8 cellular contexts compared by ENCODE assay signal in the genomic region with DNA sequence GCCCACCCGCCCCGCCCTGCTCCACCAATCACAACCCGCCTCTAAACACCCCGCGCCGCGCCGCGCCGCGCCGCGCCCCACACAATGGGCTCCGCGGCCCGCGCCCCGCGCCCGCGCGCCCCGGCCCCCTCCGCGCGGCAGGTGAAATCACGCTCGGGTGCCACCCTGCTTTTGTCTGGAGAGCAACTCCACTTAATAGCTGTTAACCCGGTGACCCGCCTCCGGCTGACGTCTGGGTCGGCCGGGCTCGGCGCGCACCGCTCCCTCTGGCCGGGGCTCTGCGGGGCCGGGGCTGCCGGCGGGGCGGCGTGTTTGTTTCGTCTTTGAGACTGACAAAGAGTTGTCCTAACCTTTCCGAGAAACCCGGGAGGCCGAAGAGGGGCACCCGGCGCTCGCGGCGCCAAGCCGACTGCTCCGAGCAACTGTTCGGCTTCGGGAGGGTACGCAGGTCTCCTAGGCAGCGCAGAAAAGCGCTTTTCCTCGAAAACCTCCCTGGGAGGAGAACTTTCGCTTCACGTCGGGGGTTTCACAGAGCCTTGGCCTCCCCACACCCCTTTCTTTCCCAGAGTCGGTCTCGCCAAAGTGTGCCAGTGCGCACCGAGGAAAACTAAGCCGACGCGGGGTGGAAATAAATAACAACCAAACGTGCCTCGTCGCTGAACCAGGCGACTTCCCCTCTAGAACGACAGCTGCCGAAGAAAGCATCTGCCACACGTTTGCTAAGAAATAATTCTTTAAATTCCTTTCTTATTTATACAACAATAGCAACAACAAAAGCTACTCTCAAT.
DNase-seq lines count a peak whose midpoint lies in the region; FAIRE-seq and TF ChIP-seq lines count a peak whose summit lies in the region.

No MANE protein-coding gene starts in this region.

- dilution Hi-C loops in mammary epithelial cell (cut with HindIII; ENCODE audit: low sequenced_read_pairs) = loop anchor here (5.0 kb wide), 2 partner anchors 83 to 517 kb away; partner anchors contain the start of gene FOXP1
- dilution Hi-C loops in keratinocyte (cut with MboI; ENCODE audit: extremely low pct_ligation_motif_present, low sequenced_read_pairs) = no loop called here

- H3K4me3 ChIP-seq in mammary epithelial cell (replicated peaks in 1 of 3; ENCODE audit: insufficient read depth in 1 of 3, low read depth in 2 of 3, low read length in 3 of 3) (peak overlapping the region; percentile 63 to 83 (median 70)), keratinocyte (ENCODE audit: control insufficient read depth in 2 of 3, extremely low read depth in 1 of 3, insufficient read depth in 2 of 3, low read depth in 1 of 3, low read length in 3 of 3) (peak overlapping the region; percentile 61 to 80 (median 72)), spleen (peak overlapping the region; percentile 60 to 79 (median 65))

- no TSS peak for BruUV-seq in mammary epithelial cell (replicated peaks; lab: Mats Ljungman, UMichigan)

- intact Hi-C loops in mammary epithelial cell (cut with micrococcal nuclease) = loop anchor here (1.0 to 5.0 kb wide), 5 partner anchors 182 to 447 kb away; no protein-coding TSS in a partner anchor
- intact Hi-C loops in spleen (cut with DNase I; ENCODE audit: low total_unique reads) = loop anchor here (5.0 kb wide), 1 partner anchor 58 kb away; no protein-coding TSS in a partner anchor

- H2AFZ ChIP-seq in mammary epithelial cell (ENCODE audit: low read depth, low read length) (peak overlapping the region; percentile 77), keratinocyte (ENCODE audit: control insufficient read depth, low read length) (peak overlapping the region; percentile 84)

- no peaks in the 10 kb centered on the region for H3K36me3 ChIP-seq in mammary epithelial cell (ENCODE audit: insufficient read depth, low read length)
- no peaks in the 10 kb centered on the region for H3K36me3 ChIP-seq in keratinocyte (ENCODE audit: control insufficient read depth in 2 of 2, extremely low read depth in 1 of 2, insufficient read depth in 2 of 2, low read length in 2 of 2)
- no peaks in the 10 kb centered on the region for H3K36me3 ChIP-seq in spleen

- H3K79me2 ChIP-seq in mammary epithelial cell (ENCODE audit: insufficient read depth, low read length) (peaks cover 67% of the 10 kb centered on the region), keratinocyte (ENCODE audit: control insufficient read depth, insufficient read depth, low read length) (peaks cover 44% of the 10 kb centered on the region)

- peak overlapping the region; percentile 94 for H3K27ac ChIP-seq in mammary epithelial cell (ENCODE audit: insufficient read depth, low read depth, low read length)
- peak overlapping the region; percentile 94 for H3K27ac ChIP-seq in keratinocyte (ENCODE audit: control insufficient read depth, insufficient read depth, low read length)
- peak overlapping the region; percentile 85 to 95 (median 94) for H3K27ac ChIP-seq in spleen

- H3K4me2 ChIP-seq in mammary epithelial cell (ENCODE audit: insufficient read depth, low read depth, low read length) (peak overlapping the region; percentile 78), keratinocyte (ENCODE audit: control insufficient read depth, extremely low read depth, insufficient read depth, low read depth, low read length) (peak overlapping the region; percentile 87)

- in situ Hi-C loops in KBM-7 (cut with MboI; ENCODE audit: low pct_unique_long_range_greater_than_20kb, low sequenced_read_pairs) = no loop called here
- in situ Hi-C loops in mammary epithelial cell (cut with MboI; ENCODE audit: low sequenced_read_pairs in 2 of 2) = loop anchor here (10.0 to 25.0 kb wide), 3 partner anchors 350 to 522 kb away; partner anchors contain the start of gene FOXP1 (in 2 of the 2)

- peak overlapping the region; percentile 96 for H3K9ac ChIP-seq in mammary epithelial cell (ENCODE audit: insufficient read depth, low read length)
- peak overlapping the region; percentile 93 for H3K9ac ChIP-seq in keratinocyte (ENCODE audit: control insufficient read depth, extremely low read depth, insufficient read depth, low read length)

- no peak for TF ChIP-seq CTCF in mammary epithelial cell (conservative IDR thresholded peaks at IDR 0.05 in 1 of 2, IDR thresholded peaks at IDR 0.05 in 1 of 2; ENCODE audit: extremely low read depth in 1 of 2, insufficient read depth in 1 of 2, low read depth in 1 of 2, low read length in 2 of 2)
- TF ChIP-seq CTCF in keratinocyte (optimal IDR thresholded peaks at IDR 0.05 in 1 of 3, IDR thresholded peaks at IDR 0.05 in 1 of 3, conservative IDR thresholded peaks at IDR 0.05 in 1 of 3; ENCODE audit: extremely low read depth in 1 of 3, insufficient read depth in 2 of 3, low read length in 3 of 3) = no peak
- TF ChIP-seq CTCF in spleen (IDR thresholded peaks at IDR 0.05 in 8 of 11, conservative IDR thresholded peaks at IDR 0.05 in 3 of 11) = no peak

- no peak for FAIRE-seq in keratinocyte (lab: Jason Lieb, UNC)

- CTCF ChIA-PET in mammary epithelial cell (lab: Charles Lee; ENCODE audit: low non-redundant PET) = no interaction called here

- H3K9me1 ChIP-seq in keratinocyte (ENCODE audit: control insufficient read depth, extremely low read depth, insufficient read depth, low read length) = no peaks in the 10 kb centered on the region

- peak; percentile 55 for DNase-seq in NCI-H2171 treated with DMSO at 0.1 percent for 48 hours (lab: John Stamatoyannopoulos, UW)
- DNase-seq in NCI-H2171 (lab: John Stamatoyannopoulos, UW) = no peak
- peak; percentile 61 for DNase-seq in KBM-7
- DNase-seq in UCSD-AML1 (lab: John Stamatoyannopoulos, UW; ENCODE audit: unreplicated experiment) = peak; percentile 68
- DNase-seq in mammary epithelial cell = peak; percentile 48
- no peak for DNase-seq in keratinocyte (ENCODE audit: low read depth, low spot score)
- peak; percentile 92 for DNase-seq in spleen
- no peak for DNase-seq in NCI-H128 (lab: John Stamatoyannopoulos, UW; ENCODE audit: unreplicated experiment)

- H4K20me1 ChIP-seq in mammary epithelial cell (ENCODE audit: insufficient read depth, low read length) (no peaks in the 10 kb centered on the region), keratinocyte (ENCODE audit: control insufficient read depth, extremely low read depth, insufficient read depth, low read length) (no peaks in the 10 kb centered on the region)

- 2% methylated on average over 20 of the region's 79 CpGs for WGBS in mammary epithelial cell (ENCODE audit: low coverage, missing lambda C conversion rate)
- WGBS in spleen, 5 donors = 0 to 1% (median 1%) methylated on average over 27 to 79 of the region's 79 CpGs

- no peak for TF ChIP-seq POLR2A in spleen (IDR thresholded peaks at IDR 0.05)

- H3K27me3 ChIP-seq in mammary epithelial cell (ENCODE audit: insufficient read depth, low read length) (no peaks in the 10 kb centered on the region), keratinocyte (ENCODE audit: control insufficient read depth, extremely low read depth, insufficient read depth, low read length) (no peaks in the 10 kb centered on the region), spleen (replicated peaks in 1 of 7) (no peaks in the 10 kb centered on the region)

- H3K4me1 ChIP-seq in mammary epithelial cell (ENCODE audit: insufficient read depth, low read length) (peaks cover 65% of the 10 kb centered on the region), keratinocyte (ENCODE audit: control insufficient read depth, extremely low read depth, insufficient read depth, low read length) (peaks cover 62% of the 10 kb centered on the region), spleen (peaks cover 59 to 93% (median 78%) of the 10 kb centered on the region in 6 donors)

- no peaks in the 10 kb centered on the region for H3K9me3 ChIP-seq in mammary epithelial cell (replicated peaks; ENCODE audit: insufficient read depth, low read length)
- H3K9me3 ChIP-seq in keratinocyte (ENCODE audit: control insufficient read depth, low read depth, low read length) = no peaks in the 10 kb centered on the region
- H3K9me3 ChIP-seq in spleen = no peaks in the 10 kb centered on the region

Comparison
In these comparisons a context has a peak if more than half of its experiments do, and no peak if none do; other contexts are left out.
1. DNase-seq: peak in NCI-H2171 treated with DMSO at 0.1 percent for 48 hours (single experiment), KBM-7 (single experiment), UCSD-AML1 (single experiment), mammary epithelial cell (single experiment) and spleen (single experiment); none in NCI-H2171 (single experiment), keratinocyte (single experiment) and NCI-H128 (single experiment).
2. Peak in every context shown above with its lines, with median percentiles within 50 percentile points of each other: H3K27ac ChIP-seq and H3K4me3 ChIP-seq.